ENCODE assay signal across 13 cellular contexts in genomic region chr5:124979174-124979573, GRCh38.
DNase-seq lines count a peak whose midpoint lies in the region; ATAC-seq and TF ChIP-seq lines count a peak whose summit lies in the region.
"Had no signal": no experiment of that assay in that cellular context is flagged by ENCODE, and none has a peak within 500 bp of the region (broad histone marks: within the 10 kb centered on the region; RNA-seq: fewer than 3 reads in every experiment).

No MANE protein-coding gene starts in this region.

- H3K27me3 ChIP-seq in H9 (ENCODE audit: insufficient read depth, low read length) (no peaks in the 10 kb centered on the region), NT2/D1 (ENCODE audit: insufficient read depth, insufficient read length) (no peaks in the 10 kb centered on the region)

- H3K18ac ChIP-seq in H9 (ENCODE audit: insufficient read length, low read depth, low read length), result no peak overlapping the region

- no peak for ATAC-seq in GM18868 (IDR thresholded peaks at IDR 0.05; ENCODE audit: unreplicated experiment)
- ATAC-seq: activated CD4-positive, alpha-beta T cell treated with anti-CD3 and anti-CD28 coated beads for 36 hours had no signal

- H2BK12ac ChIP-seq in H9 (ENCODE audit: insufficient read length, low read depth, low read length), result no peak overlapping the region

- H3K79me1 ChIP-seq in H9 (ENCODE audit: insufficient read depth, low read depth, low read length, poor library complexity, severe bottlenecking), result no peaks in the 10 kb centered on the region

- H3K27ac Mint-ChIP-seq in H9 (peak overlapping the region; percentile 83 to 94 (median 92); a peak in 6 of 7 replicates), progenitor cell of endocrine pancreas (peak overlapping the region; percentile 56)
- H3K27ac Mint-ChIP-seq: activated CD4-positive, alpha-beta T cell treated with anti-CD3 and anti-CD28 coated beads for 36 hours had no signal

- no peaks in the 10 kb centered on the region for H3K23me2 ChIP-seq in H9 (ENCODE audit: insufficient read length, low read depth, low read length, poor library complexity, severe bottlenecking)

- H3K4me2 ChIP-seq in H9 (ENCODE audit: insufficient read depth, insufficient read length, low read length), result no peak overlapping the region

- no peak overlapping the region for H3K4ac ChIP-seq in H9 (ENCODE audit: low read depth, low read length)

- no peaks in the 10 kb centered on the region for H3K36me3 ChIP-seq in NT2/D1 (ENCODE audit: insufficient read depth, insufficient read length, low read length)

- H2BK120ac ChIP-seq in H9 (ENCODE audit: low read depth, low read length, poor library complexity, severe bottlenecking), result no peak overlapping the region

- no peak overlapping the region for H3T11ph ChIP-seq in H9 (ENCODE audit: low read length)

- no peak overlapping the region for H4K8ac ChIP-seq in H9 (replicated peaks; ENCODE audit: insufficient read length, low read depth, low read length)

- H4K5ac ChIP-seq in H9 (ENCODE audit: insufficient read length, low read depth, low read length), result no peak overlapping the region

- H3K79me2 ChIP-seq in H9 (ENCODE audit: insufficient read depth, low read length), result no peaks in the 10 kb centered on the region

- H3K9me3 Mint-ChIP-seq in H9 (peaks cover 36 to 47% of the 10 kb centered on the region in 2 experiments), progenitor cell of endocrine pancreas (ENCODE audit: low read depth) (peaks cover 11% of the 10 kb centered on the region)

- H4K20me1 ChIP-seq in H9 (ENCODE audit: control insufficient read depth, insufficient read depth, insufficient read length), result no peaks in the 10 kb centered on the region

- H3K56ac ChIP-seq in H9 (ENCODE audit: insufficient read length, low read depth, low read length), result no peak overlapping the region

- H3K9ac ChIP-seq in H9 (ENCODE audit: extremely low read depth, insufficient read length, low read length) (no peak overlapping the region), NT2/D1 (ENCODE audit: insufficient read length, low read depth) (no peak overlapping the region)

- H3K4me1 Mint-ChIP-seq in H9, result peaks cover 39 to 43% of the 10 kb centered on the region in 2 experiments
- H3K4me1 Mint-ChIP-seq in progenitor cell of endocrine pancreas (ENCODE audit: low read depth), result peaks cover 32% of the 10 kb centered on the region
- H3K4me1 Mint-ChIP-seq: activated CD4-positive, alpha-beta T cell treated with anti-CD3 and anti-CD28 coated beads for 36 hours; central memory CD8-positive, alpha-beta T cell had no signal

- H3K27me3 Mint-ChIP-seq in H9 (ENCODE audit: low read depth), result no peaks in the 10 kb centered on the region
- H3K27me3 Mint-ChIP-seq in progenitor cell of endocrine pancreas, result no peaks in the 10 kb centered on the region
- H3K27me3 Mint-ChIP-seq: activated CD4-positive, alpha-beta T cell treated with anti-CD3 and anti-CD28 coated beads for 36 hours; central memory CD8-positive, alpha-beta T cell had no signal

- peak; percentile 54 for DNase-seq in H9
- peak; percentile 44 for DNase-seq in NT2/D1 (ENCODE audit: low read depth, low spot score)
- DNase-seq in fibroblast of villous mesenchyme (ENCODE audit: low read depth), result peak; percentile 30
- no peak for DNase-seq in progenitor cell of endocrine pancreas (ENCODE audit: low spot score, unreplicated experiment)
- DNase-seq in effector CD8-positive, alpha-beta T cell (lab: John Stamatoyannopoulos, UW), result no peak
- DNase-seq in NCI-H1930 (lab: John Stamatoyannopoulos, UW), result no peak
- DNase-seq in kidney glomerular epithelial cell (lab: John Stamatoyannopoulos, UW), result no peak
- DNase-seq: activated CD4-positive, alpha-beta T cell treated with anti-CD3 and anti-CD28 coated beads for 36 hours; activated effector memory CD4-positive, alpha-beta T cell treated with Interleukin-2 at 50 U/mL for 16 hours; NCI-H2081 treated with DMSO at 0.1 percent for 48 hours; SIG-M5 had no signal

- H2AFZ ChIP-seq in H9 (ENCODE audit: low read length), result no peak overlapping the region

- H2BK15ac ChIP-seq in H9 (ENCODE audit: low read depth, low read length), result no peak overlapping the region

- H2BK20ac ChIP-seq in H9 (ENCODE audit: low read depth, low read length, poor library complexity, severe bottlenecking), result no peak overlapping the region

- peak overlapping the region; percentile 8 for H3K27ac ChIP-seq in H9 (ENCODE audit: insufficient read length, low read depth, low read length)

- WGBS in H9 (ENCODE audit: extremely low coverage, insufficient read length, low lambda C conversion rate), result no CpG with 5 or more reads among the region's 2 CpGs

- no peak overlapping the region for H2AK5ac ChIP-seq in H9 (ENCODE audit: insufficient read length, low read length)

- no peak overlapping the region for H3K23ac ChIP-seq in H9 (ENCODE audit: insufficient read length, low read depth, low read length)

- peaks cover 25 to 52% (median 33%) of the 10 kb centered on the region in 3 experiments for H3K36me3 Mint-ChIP-seq in H9 (ENCODE audit: insufficient read depth in 1 of 3, low read depth in 3 of 3)
- peaks cover 5% of the 10 kb centered on the region for H3K36me3 Mint-ChIP-seq in progenitor cell of endocrine pancreas (ENCODE audit: insufficient read depth)

- peaks cover 5% of the 10 kb centered on the region for H3K4me1 ChIP-seq in H9 (ENCODE audit: insufficient read depth, low read length)
- no peaks in the 10 kb centered on the region for H3K4me1 ChIP-seq in NT2/D1 (ENCODE audit: insufficient read depth, insufficient read length)

- TF ChIP-seq CTCF in H9 (conservative IDR thresholded peaks at IDR 0.05), result no peak
- no peak for TF ChIP-seq CTCF in fibroblast of villous mesenchyme (IDR thresholded peaks at IDR 0.05; ENCODE audit: insufficient read depth, low read depth, low read length)
- no peak for TF ChIP-seq CTCF in progenitor cell of endocrine pancreas (IDR thresholded peaks at IDR 0.05; ENCODE audit: unreplicated experiment)

- H3K4me3 ChIP-seq in NT2/D1 (ENCODE audit: insufficient read length, low read depth) (no peak overlapping the region), fibroblast of villous mesenchyme (ENCODE audit: low read depth, low read length) (no peak overlapping the region)

- H4K91ac ChIP-seq in H9 (ENCODE audit: insufficient read length, low read depth, low read length), result no peak overlapping the region

- H3K14ac ChIP-seq in H9 (ENCODE audit: insufficient read depth, low read length), result no peak overlapping the region

- H3K9me3 ChIP-seq in H9 (ENCODE audit: control insufficient read depth, low read depth, low read length) (peaks cover 10% of the 10 kb centered on the region), NT2/D1 (ENCODE audit: insufficient read depth, low read length) (peaks cover 35% of the 10 kb centered on the region; the same call in 1 of the 2 replicates)

- no peak overlapping the region for H2BK5ac ChIP-seq in H9 (ENCODE audit: insufficient read length, low read length)

- H3K4me3 Mint-ChIP-seq in H9 (peak overlapping the region in 1 of 2 experiments; percentile 52; a peak in 1 of 5 replicates), progenitor cell of endocrine pancreas (ENCODE audit: low read depth) (no peak overlapping the region)
- H3K4me3 Mint-ChIP-seq: activated CD4-positive, alpha-beta T cell treated with anti-CD3 and anti-CD28 coated beads for 36 hours; central memory CD8-positive, alpha-beta T cell had no signal

Comparison
In these comparisons a context has a peak if more than half of its experiments do, and no peak if none do; other contexts are left out.
1. DNase-seq: peak in H9 (single experiment), NT2/D1 (single experiment) and fibroblast of villous mesenchyme (single experiment); none in progenitor cell of endocrine pancreas (single experiment), effector CD8-positive, alpha-beta T cell (single experiment), NCI-H1930 (0 of 2) and kidney glomerular epithelial cell (single experiment).